8 cellular contexts compared by ENCODE assay signal in the genomic region with DNA sequence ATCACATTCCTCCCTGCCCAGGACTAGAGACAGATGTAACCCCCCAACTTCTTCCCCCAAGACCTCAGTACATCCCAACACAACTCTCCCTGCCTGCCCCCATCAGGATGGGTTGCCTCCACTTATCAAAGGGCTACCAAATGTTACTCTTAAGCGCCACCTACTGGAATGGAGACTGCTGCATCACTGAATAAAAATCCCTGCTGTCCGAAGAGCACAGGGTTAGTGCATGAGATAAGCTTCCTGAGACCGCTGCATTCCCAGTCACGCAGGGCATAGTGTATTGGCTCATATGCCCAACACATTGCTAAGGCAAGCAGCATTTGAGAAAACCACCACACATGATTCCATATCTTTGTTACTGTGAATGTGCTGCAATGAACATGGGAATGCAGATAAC.
A peak's percentile ranks its signal among the peaks of the same experiment; 100 is the strongest.
DNase-seq lines count a peak whose midpoint lies in the region; ATAC-seq and TF ChIP-seq lines count a peak whose summit lies in the region.

No MANE protein-coding gene starts in this region.

- TF ChIP-seq POLR2A in spleen (IDR thresholded peaks at IDR 0.05) = no peak

- TF ChIP-seq CTCF in OCI-LY7 (conservative IDR thresholded peaks at IDR 0.05; ENCODE audit: low read length) = peak; percentile 65
- TF ChIP-seq CTCF in hepatocyte (IDR thresholded peaks at IDR 0.05; ENCODE audit: poor library complexity) = peak; percentile 23
- no peak for TF ChIP-seq CTCF in spleen (IDR thresholded peaks at IDR 0.05 in 8 of 11, conservative IDR thresholded peaks at IDR 0.05 in 3 of 11)

- CTCF ChIA-PET in OCI-LY7 (lab: Charles Lee; ENCODE audit: unreplicated experiment) = no interaction called here

- no peaks in the 10 kb centered on the region for H3K27me3 ChIP-seq in hepatocyte
- H3K27me3 ChIP-seq in spleen (replicated peaks in 1 of 7) = no peaks in the 10 kb centered on the region

- no peak overlapping the region for H3K4me2 ChIP-seq in OCI-LY7 (ENCODE audit: low read length)
- H3K4me2 ChIP-seq in hepatocyte = no peak overlapping the region

- H3K9me3 ChIP-seq in OCI-LY7 (ENCODE audit: low read length) (no peaks in the 10 kb centered on the region), hepatocyte (ENCODE audit: low read depth) (no peaks in the 10 kb centered on the region), spleen (no peaks in the 10 kb centered on the region)

- H3K79me2 ChIP-seq in OCI-LY7 (ENCODE audit: insufficient read depth, low read depth, low read length) (no peaks in the 10 kb centered on the region), hepatocyte (no peaks in the 10 kb centered on the region)

- H3K4me3 ChIP-seq in OCI-LY7 (ENCODE audit: low read depth, low read length, poor library complexity, severe bottlenecking) (no peak overlapping the region), hepatocyte (no peak overlapping the region), spleen (no peak overlapping the region)

- 36% methylated on average over 4 of the region's 4 CpGs for WGBS in hepatocyte (ENCODE audit: low lambda C conversion rate, missing lambda C conversion rate)
- 0 to 50% (median 28%) methylated on average over 1 to 4 of the region's 4 CpGs for WGBS in spleen, 5 donors

- H2AFZ ChIP-seq in OCI-LY7 (ENCODE audit: low read length) = no peak overlapping the region
- H2AFZ ChIP-seq in hepatocyte = no peak overlapping the region

- H3K9me2 ChIP-seq in OCI-LY7 (ENCODE audit: insufficient read depth, low read length) (no peaks in the 10 kb centered on the region), hepatocyte (replicated peaks; ENCODE audit: insufficient read depth) (no peaks in the 10 kb centered on the region)

- no peaks in the 10 kb centered on the region for H4K20me1 ChIP-seq in OCI-LY7 (ENCODE audit: insufficient read depth, low read length)
- H4K20me1 ChIP-seq in hepatocyte (ENCODE audit: insufficient read depth, poor library complexity, severe bottlenecking) = no peaks in the 10 kb centered on the region

- H3K4me1 ChIP-seq in OCI-LY7 (ENCODE audit: insufficient read depth, low read length, poor library complexity, severe bottlenecking) = no peaks in the 10 kb centered on the region
- H3K4me1 ChIP-seq in hepatocyte (ENCODE audit: insufficient read depth) = no peaks in the 10 kb centered on the region
- H3K4me1 ChIP-seq in spleen = no peaks in the 10 kb centered on the region

- DNase-seq in D341Med (ENCODE audit: low spot score) (peak; percentile 39), OCI-LY7 (ENCODE audit: low spot score) (peak; percentile 15), hepatocyte (ENCODE audit: low spot score) (peak; percentile 25), spleen (no peak), NCI-H510A treated with DMSO at 0.1 percent for 48 hours (lab: John Stamatoyannopoulos, UW) (no peak)

- POLR2A ChIA-PET in OCI-LY7 (lab: Charles Lee) = no interaction called here

- ATAC-seq in GM21717 (IDR thresholded peaks at IDR 0.05; ENCODE audit: unreplicated experiment) (peak; percentile 68), HG02870 (IDR thresholded peaks at IDR 0.05; ENCODE audit: unreplicated experiment) (no peak), GM18907 (IDR thresholded peaks at IDR 0.05; ENCODE audit: unreplicated experiment) (no peak)

- H3K36me3 ChIP-seq in OCI-LY7 (ENCODE audit: insufficient read depth, low read length) (no peaks in the 10 kb centered on the region), hepatocyte (replicated peaks; ENCODE audit: insufficient read depth, low read depth) (no peaks in the 10 kb centered on the region), spleen (no peaks in the 10 kb centered on the region)

- intact Hi-C loops in OCI-LY7 (cut with micrococcal nuclease; ENCODE audit: unreplicated experiment) = loop anchor here (10.0 kb wide), 1 partner anchor 134 kb away; no protein-coding TSS in a partner anchor
- intact Hi-C loops in spleen (cut with DNase I; ENCODE audit: low total_unique reads) = no loop called here

- BruUV-seq in OCI-LY7 (replicated peaks; lab: Mats Ljungman, UMichigan) = no TSS peak

- H3K27ac ChIP-seq in OCI-LY7 (ENCODE audit: low read depth, low read length, poor library complexity, severe bottlenecking) (no peak overlapping the region), hepatocyte (no peak overlapping the region), spleen (no peak overlapping the region)

Comparison
In these comparisons a context has a peak if more than half of its experiments do, and no peak if none do; other contexts are left out.
1. DNase-seq: peak in D341Med (single experiment), OCI-LY7 (single experiment) and hepatocyte (single experiment); none in spleen (single experiment) and NCI-H510A treated with DMSO at 0.1 percent for 48 hours (single experiment).
2. CTCF ChIP-seq: peak in OCI-LY7 (single experiment) and hepatocyte (single experiment); none in spleen (0 of 11).